ENCODE assay signal across 8 cellular contexts in genomic region chr3:15768421-15769255, GRCh38. TPM values are rescaled to one million over a fixed set of nuclear protein-coding genes. Genes with fewer than 3 reads are reported as not detected.
DNase-seq lines count a peak whose midpoint lies in the region; ATAC-seq and TF ChIP-seq lines count a peak whose summit lies in the region.

No MANE protein-coding gene starts in this region.

- H3K27ac ChIP-seq in heart right ventricle = peak overlapping the region in 2 of 10 donors; percentile 29 to 51
- peak overlapping the region; percentile 43 to 57 for H3K27ac ChIP-seq in coronary artery
- peak overlapping the region; percentile 85 for H3K27ac ChIP-seq in osteoblast (ENCODE audit: low read depth, low read length)

- H3K4me2 ChIP-seq in osteoblast (ENCODE audit: insufficient read depth, low read length) = peak overlapping the region; percentile 43

- H3K36me3 Mint-ChIP-seq in immature natural killer cell = peaks cover 9 to 12% (median 11%) of the 10 kb centered on the region in 3 donors

- H4K20me1 ChIP-seq in osteoblast (ENCODE audit: insufficient read depth, low read length) = no peaks in the 10 kb centered on the region

- H3K79me2 ChIP-seq in osteoblast (ENCODE audit: insufficient read depth, low read length) = peaks cover 85% of the 10 kb centered on the region

- H3K9me3 Mint-ChIP-seq in immature natural killer cell = no peaks in the 10 kb centered on the region

- H3K9me3 ChIP-seq in heart right ventricle (no peaks in the 10 kb centered on the region), osteoblast (ENCODE audit: low read depth, low read length) (no peaks in the 10 kb centered on the region)

- H3K4me1 Mint-ChIP-seq in immature natural killer cell = peaks cover 6 to 14% of the 10 kb centered on the region in 2 donors

- H3K4me3 ChIP-seq in heart right ventricle (no peak overlapping the region), coronary artery (no peak overlapping the region), osteoblast (ENCODE audit: insufficient read depth, low read length) (no peak overlapping the region)

- H3K36me3 ChIP-seq in heart right ventricle (peaks cover 0 to 21% (median 0%) of the 10 kb centered on the region in 9 donors), osteoblast (ENCODE audit: insufficient read depth, low read length) (peaks cover 22% of the 10 kb centered on the region)

- no peak overlapping the region for H3K27ac Mint-ChIP-seq in immature natural killer cell

- no peak for DNase-seq in heart right ventricle
- DNase-seq in Right ventricle myocardium superior = no peak
- DNase-seq in NCI-H748 treated with DMSO at 0.1 percent for 48 hours (lab: John Stamatoyannopoulos, UW) = peak; percentile 10
- DNase-seq in coronary artery (ENCODE audit: low spot score) = no peak
- peak; percentile 79 for DNase-seq in osteoblast (ENCODE audit: insufficient read length, low spot score, missing footprints)
- DNase-seq in amygdala (lab: John Stamatoyannopoulos, UW) = no peak
- DNase-seq in immature natural killer cell = no peak

- 83 to 86% methylated on average over 5 of the region's 5 CpGs for WGBS in heart right ventricle, 2 donors

- ATAC-seq in heart right ventricle (peak in 5 of 8 donors; percentile 47 to 89 (median 86)), Right ventricle myocardium superior (ENCODE audit: poor library complexity) (no peak), HG02852 (IDR thresholded peaks at IDR 0.05; ENCODE audit: unreplicated experiment) (peak; percentile 77)

- peaks cover 0 to 2% (median 0%) of the 10 kb centered on the region in 3 donors for H3K27me3 Mint-ChIP-seq in immature natural killer cell (ENCODE audit: low read depth in 3 of 3)

- no peaks in the 10 kb centered on the region for H3K27me3 ChIP-seq in heart right ventricle
- no peaks in the 10 kb centered on the region for H3K27me3 ChIP-seq in osteoblast (ENCODE audit: insufficient read depth, low read length)

- no peak overlapping the region for H2AFZ ChIP-seq in osteoblast (ENCODE audit: low read length)

- peaks cover 0 to 22% (median 5%) of the 10 kb centered on the region in 9 donors for H3K4me1 ChIP-seq in heart right ventricle
- H3K4me1 ChIP-seq in osteoblast (ENCODE audit: insufficient read depth, low read length) = peaks cover 19% of the 10 kb centered on the region

- TF ChIP-seq CTCF in heart right ventricle (IDR thresholded peaks at IDR 0.05) (no peak), coronary artery (IDR thresholded peaks at IDR 0.05) (no peak), osteoblast (IDR thresholded peaks at IDR 0.05; ENCODE audit: extremely low read depth, low read depth, low read length) (no peak)

- intact Hi-C loops in heart right ventricle (cut with DNase I) (no loop called here), Right ventricle myocardium superior (cut with DNase I) (no loop called here)

- H3K4me3 Mint-ChIP-seq in immature natural killer cell = no peak overlapping the region

RNA-seq across cellular contexts. Expression of gene ANKRD28, which starts 29.1 kb away (rescaled TPM):
- total RNA-seq in heart right ventricle (10 to 100 TPM; 21.4 to 30.8 (median 27.2) TPM), Right ventricle myocardium superior (21.9 TPM), osteoblast (215 and 223 TPM in 2 replicates)
- polyA plus RNA-seq in heart right ventricle (1 to 10 TPM; 5.9 to 6.0 TPM), immature natural killer cell (1 to 10 TPM; 5.2 to 9.6 (median 5.9) TPM)

Comparison
In these comparisons a context has a peak if more than half of its experiments do, and no peak if none do; other contexts are left out.
1. DNase-seq: peak in NCI-H748 treated with DMSO at 0.1 percent for 48 hours (single experiment) and osteoblast (single experiment); none in heart right ventricle (0 of 2), Right ventricle myocardium superior (single experiment), coronary artery (single experiment), amygdala (0 of 56) and immature natural killer cell (0 of 3).